Comparison of ENCODE assay signal across 37 cellular contexts in genomic region chr7:20650782-20651181, GRCh38. TPM values are rescaled to one million over a fixed set of nuclear protein-coding genes. Genes with fewer than 3 reads are reported as not detected.
"Had no signal": no experiment of that assay in that cellular context is flagged by ENCODE, and none has a peak within 500 bp of the region (broad histone marks: within the 10 kb centered on the region; RNA-seq: fewer than 3 reads in every experiment).

No MANE protein-coding gene starts in this region.

- H3K27me3 ChIP-seq: brain microvascular endothelial cell had no signal

- H3K36me3 ChIP-seq: brain microvascular endothelial cell, WERI-Rb-1 had no signal

- H2AFZ ChIP-seq: PC-9 had no signal

- H3K27ac ChIP-seq: brain microvascular endothelial cell, KMS-11, PC-9, WERI-Rb-1 had no signal

- H3K9ac ChIP-seq: KMS-11 had no signal

- FAIRE-seq: RCC 7860 had no signal

- DNase-seq: activated CD4-positive, alpha-beta T cell treated with anti-CD3 and anti-CD28 coated beads, Interleukin-2, amount 10 ng/mL, durations not matched to agents 24 days and 14 days; activated CD4-positive, alpha-beta T cell treated with anti-CD3 and anti-CD28 coated beads, Interleukin-2, amount 50 U/mL, for 4 hours; activated CD8-positive, alpha-beta T cell treated with anti-CD3 and anti-CD28 coated beads for 36 hours; activated effector memory CD4-positive, alpha-beta T cell treated with anti-CD3 and anti-CD28 coated beads, Interleukin-2, amount 50 U/mL, for 16 hours; activated naive CD4-positive, alpha-beta T cell; activated naive CD4-positive, alpha-beta T cell treated with anti-CD3 and anti-CD28 coated beads, Interleukin-2, amount 50 U/mL, for 16 hours; activated naive CD8-positive, alpha-beta T cell treated with anti-CD3 and anti-CD28 coated beads for 36 hours; activated T-cell treated with anti-CD3 and anti-CD28 coated beads, Interleukin-2, amount 50 U/mL, for 1 hour; activated T-cell treated with anti-CD3 and anti-CD28 coated beads, Interleukin-2, amount 50 U/mL, for 72 hours; amniotic stem cell; aorta; brain microvascular endothelial cell; central memory CD4-positive, alpha-beta T cell; MM.1S; MV-4-11; NCI-H1092; NCI-H1417 treated with DMSO at 0.1 percent for 48 hours; NCI-H1930; NCI-H2081 treated with DMSO at 0.1 percent for 48 hours; NCI-H345; NCI-H524 treated with DMSO at 0.1 percent for 48 hours; NCI-H748 treated with DMSO at 0.1 percent for 48 hours; NK-92 treated with Interleukin-12 subunit alpha and Interleukin-12 subunit beta, amount 100 ng/mL, for 24 hours; PC-9; Right ventricle myocardium superior; SW 1271; T-helper 1 cell; T-helper 2 cell; T-helper 9 cell; WERI-Rb-1 had no signal

- ATAC-seq: activated CD8-positive, alpha-beta T cell treated with anti-CD3 and anti-CD28 coated beads for 36 hours; activated T-cell treated with anti-CD3 and anti-CD28 coated beads, Interleukin-2, amount 50 U/mL, for 72 hours; activated T-helper 17 cell treated with anti-CD3 and anti-CD28 coated beads, Interleukin-2, amount 50 U/mL, for 72 hours had no signal

- H3K4me2 ChIP-seq: KMS-11, PC-9 had no signal

- H3K4me3 ChIP-seq: PC-9 had no signal

RNA-seq across cellular contexts. Expression of gene ABCB5, which starts 35.3 kb away (rescaled TPM):
- total RNA-seq: activated CD4-positive, alpha-beta T cell treated with anti-CD3 and anti-CD28 coated beads, Interleukin-2, amount 10 ng/mL, durations not matched to agents 24 days and 14 days; activated CD8-positive, alpha-beta memory T cell treated with anti-CD3 and anti-CD28 coated beads for 36 hours; activated CD8-positive, alpha-beta T cell treated with anti-CD3 and anti-CD28 coated beads for 36 hours; activated naive CD8-positive, alpha-beta T cell treated with anti-CD3 and anti-CD28 coated beads for 36 hours; activated T-cell treated with anti-CD3 and anti-CD28 coated beads, Interleukin-2, amount 50 U/mL, for 72 hours; activated T-helper 17 cell treated with anti-CD3 and anti-CD28 coated beads, Interleukin-2, amount 50 U/mL, for 72 hours; cerebellum; LHCN-M2; OCI-LY7; PC-9; Right ventricle myocardium superior had no signal
- polyA plus RNA-seq: aorta had no signal
